31 cellular contexts compared by ENCODE assay signal in genomic region chr4:122647656-122648055, GRCh38. TPM values are rescaled to one million over a fixed set of nuclear protein-coding genes. Genes with fewer than 3 reads are reported as not detected.
"Had no signal": no experiment of that assay in that cellular context is flagged by ENCODE, and none has a peak within 500 bp of the region (broad histone marks: within the 10 kb centered on the region; RNA-seq: fewer than 3 reads in every experiment).

No MANE protein-coding gene starts in this region.

- H3K27ac ChIP-seq: stomach, suprapubic skin, testis, thoracic aorta, thyroid gland, tibial artery, tibial nerve, transverse colon, upper lobe of left lung, upper lobe of right lung, uterus, vagina had no signal

- H3K9me3 ChIP-seq: stomach, suprapubic skin, testis, thoracic aorta, thyroid gland, tibial artery, tibial nerve, transverse colon, upper lobe of left lung, upper lobe of right lung, uterus, vagina had no signal

- H3K36me3 ChIP-seq: stomach, suprapubic skin, thoracic aorta, thyroid gland, tibial artery, tibial nerve, transverse colon, upper lobe of left lung, upper lobe of right lung, uterus, vagina had no signal

- H3K4me3 ChIP-seq: stomach, suprapubic skin, testis, thoracic aorta, thyroid gland, tibial artery, tibial nerve, transverse colon, upper lobe of left lung, upper lobe of right lung, uterus, vagina had no signal

- FAIRE-seq: urothelium cell line had no signal

- DNase-seq: stimulated activated CD4-positive, alpha-beta T cell treated with anti-CD3 and anti-CD28 coated beads, Interleukin-2, amount 100 ng/mL, for 48 hours; stimulated activated CD4-positive, alpha-beta T cell treated with anti-CD3 and anti-CD28 coated beads, Interleukin-4, amount 100 ng/mL, for 1 hour; stimulated activated CD4-positive, alpha-beta T cell treated with anti-CD3 and anti-CD28 coated beads, Interleukin-4, amount 100 ng/mL, for 24 hours; stimulated activated CD4-positive, alpha-beta T cell treated with anti-CD3 and anti-CD28 coated beads, Interleukin-4, amount 100 ng/mL, for 4 hours; stimulated activated CD8-positive, alpha-beta memory T cell treated with anti-CD3 and anti-CD28 coated beads, Interleukin-4, amount 100 ng/mL, for 48 hours; stimulated activated naive B cell treated with anti-CD40 and anti-IgM and Interleukin-4, amounts not matched to agents 10 μg/mL and 1 μg/mL and 100 μg/mL, for 72 hours; stimulated activated naive CD4-positive, alpha-beta T cell; stimulated activated naive CD4-positive, alpha-beta T cell treated with Interleukin-2 at 50 U/mL for 16 hours; stimulated activated naive CD8-positive, alpha-beta T cell treated with anti-CD3 and anti-CD28 coated beads, Interleukin-15, amount 100 ng/mL, for 72 hours; stimulated activated naive CD8-positive, alpha-beta T cell treated with anti-CD3 and anti-CD28 coated beads, Interleukin-15, Interleukin-2, amounts not matched to agents 100 U/mL and 50 U/mL, for 24 hours; stomach; substantia nigra; testis; thyroid gland; tibial artery; transverse colon; trophoblast cell; upper lobe of left lung; upper lobe of right lung; uterus had no signal

- ATAC-seq: stimulated activated effector memory CD8-positive, alpha-beta T cell treated with anti-CD3 and anti-CD28 coated beads, Interleukin-12 subunit alpha, Interleukin-12 subunit beta, amount 100 ng/mL, for 72 hours; stimulated activated memory B cell treated with anti-CD40 and anti-IgM and Interleukin-4, amounts not matched to agents 10 μg/mL and 1 μg/mL and 100 μg/mL, for 72 hours; stimulated activated naive B cell treated with anti-CD40 and anti-IgM and Interleukin-4, amounts not matched to agents 10 μg/mL and 1 μg/mL and 100 μg/mL, for 72 hours; stimulated activated naive CD8-positive, alpha-beta T cell treated with anti-CD3 and anti-CD28 coated beads, Interleukin-15, amount 100 ng/mL, for 72 hours; stimulated activated naive CD8-positive, alpha-beta T cell treated with anti-CD3 and anti-CD28 coated beads, Interleukin-15, Interleukin-2, amounts not matched to agents 100 U/mL and 50 U/mL, for 24 hours; upper lobe of right lung had no signal

- H3K27me3 ChIP-seq: stomach, suprapubic skin, testis, thyroid gland, tibial artery, tibial nerve, transverse colon, upper lobe of left lung, upper lobe of right lung, uterus, vagina had no signal

- H3K4me1 ChIP-seq: stomach, suprapubic skin, testis, thyroid gland, tibial artery, tibial nerve, transverse colon, upper lobe of left lung, upper lobe of right lung, uterus, vagina had no signal

RNA-seq across cellular contexts. Expression of gene IL21, which starts 26.8 kb away (rescaled TPM):
- total RNA-seq: stomach, subcutaneous adipose tissue, suprapubic skin, temporal lobe, testis, thoracic aorta, thyroid gland, tibial nerve, upper lobe of left lung, upper lobe of right lung, ureter, urinary bladder, uterus, vagina had no signal
- polyA plus RNA-seq: stomach, urinary bladder had no signal
